ENCODE assay signal across 20 cellular contexts in genomic region chr21:45341779-45342178, GRCh38. TPM values are rescaled to one million over a fixed set of nuclear protein-coding genes. Genes with fewer than 3 reads are reported as not detected.
A peak's percentile ranks its signal among the peaks of the same experiment; 100 is the strongest.
DNase-seq lines count a peak whose midpoint lies in the region; ATAC-seq, FAIRE-seq and TF ChIP-seq lines count a peak whose summit lies in the region.
"Had no signal": no experiment of that assay in that cellular context is flagged by ENCODE, and none has a peak within 500 bp of the region (broad histone marks: within the 10 kb centered on the region; RNA-seq: fewer than 3 reads in every experiment).

No MANE protein-coding gene starts in this region.

- H3K9me3 Mint-ChIP-seq in activated T-helper 2 cell treated with anti-CD3 and anti-CD28 coated beads, Interferon-gamma antibody, Interleukin-2, Interleukin-4, amounts not matched to agents 10 μg/mL and 5 μg/mL and 100 μg/mL, durations not matched to agents 14 hours and 24 hours and 36 hours: no peaks in the 10 kb centered on the region
- H3K9me3 Mint-ChIP-seq: activated CD4-positive, alpha-beta T cell treated with anti-CD3 and anti-CD28 coated beads, Interleukin-2, amount 10 ng/mL, durations not matched to agents 7 days and 5 days had no signal

- no peaks in the 10 kb centered on the region for H3K9me3 ChIP-seq in pancreas
- H3K9me3 ChIP-seq: right lobe of liver, suprapubic skin had no signal

- no peak overlapping the region for H3K4me3 Mint-ChIP-seq in activated T-helper 2 cell treated with anti-CD3 and anti-CD28 coated beads, Interferon-gamma antibody, Interleukin-2, Interleukin-4, amounts not matched to agents 10 μg/mL and 5 μg/mL and 100 μg/mL, durations not matched to agents 14 hours and 24 hours and 36 hours (ENCODE audit: low read depth)
- H3K4me3 Mint-ChIP-seq: activated CD4-positive, alpha-beta T cell treated with anti-CD3 and anti-CD28 coated beads, Interleukin-2, amount 10 ng/mL, durations not matched to agents 7 days and 5 days; activated naive CD8-positive, alpha-beta T cell treated with anti-CD3 and anti-CD28 coated beads for 36 hours; mesothelial cell of epicardium had no signal

- H3K36me3 Mint-ChIP-seq in activated T-helper 2 cell treated with anti-CD3 and anti-CD28 coated beads, Interferon-gamma antibody, Interleukin-2, Interleukin-4, amounts not matched to agents 10 μg/mL and 5 μg/mL and 100 μg/mL, durations not matched to agents 14 hours and 24 hours and 36 hours (ENCODE audit: low read depth): no peaks in the 10 kb centered on the region
- H3K36me3 Mint-ChIP-seq: activated naive CD8-positive, alpha-beta T cell treated with anti-CD3 and anti-CD28 coated beads for 36 hours had no signal

- H3K4me1 Mint-ChIP-seq in activated T-helper 2 cell treated with anti-CD3 and anti-CD28 coated beads, Interferon-gamma antibody, Interleukin-2, Interleukin-4, amounts not matched to agents 10 μg/mL and 5 μg/mL and 100 μg/mL, durations not matched to agents 14 hours and 24 hours and 36 hours (ENCODE audit: low read depth): no peaks in the 10 kb centered on the region
- H3K4me1 Mint-ChIP-seq: activated CD4-positive, alpha-beta T cell treated with anti-CD3 and anti-CD28 coated beads, Interleukin-2, amount 10 ng/mL, durations not matched to agents 7 days and 5 days; activated naive CD8-positive, alpha-beta T cell treated with anti-CD3 and anti-CD28 coated beads for 36 hours had no signal

- H3K36me3 ChIP-seq in pancreas (no peaks in the 10 kb centered on the region), brain microvascular endothelial cell (replicated peaks) (no peaks in the 10 kb centered on the region)
- H3K36me3 ChIP-seq: right lobe of liver, suprapubic skin had no signal

- H3K27me3 ChIP-seq in pancreas: no peaks in the 10 kb centered on the region
- no peaks in the 10 kb centered on the region for H3K27me3 ChIP-seq in brain microvascular endothelial cell (replicated peaks)
- H3K27me3 ChIP-seq: right lobe of liver, suprapubic skin had no signal

- H3K27ac Mint-ChIP-seq in activated T-helper 2 cell treated with anti-CD3 and anti-CD28 coated beads, Interferon-gamma antibody, Interleukin-2, Interleukin-4, amounts not matched to agents 10 μg/mL and 5 μg/mL and 100 μg/mL, durations not matched to agents 14 hours and 24 hours and 36 hours: no peak overlapping the region
- H3K27ac Mint-ChIP-seq: activated CD4-positive, alpha-beta T cell treated with anti-CD3 and anti-CD28 coated beads, Interleukin-2, amount 10 ng/mL, durations not matched to agents 7 days and 5 days; activated naive CD8-positive, alpha-beta T cell treated with anti-CD3 and anti-CD28 coated beads for 36 hours; mesothelial cell of epicardium had no signal

- 12 to 14% methylated on average over 9 of the region's 9 CpGs for WGBS in pancreas, 2 donors

- no peak overlapping the region for H3K4me3 ChIP-seq in pancreas
- no peak overlapping the region for H3K4me3 ChIP-seq in brain microvascular endothelial cell (ENCODE audit: low read depth, low read length)
- H3K4me3 ChIP-seq: right lobe of liver, suprapubic skin had no signal

- FAIRE-seq in pancreas (lab: Jason Lieb, UNC): no peak
- FAIRE-seq: colon had no signal

- peaks cover 0 to 9% (median 4%) of the 10 kb centered on the region in 3 donors for H3K4me1 ChIP-seq in pancreas
- H3K4me1 ChIP-seq: right lobe of liver, suprapubic skin had no signal

- intact Hi-C loops in pancreas (cut with DNase I): no loop called here
- intact Hi-C loops in activated T-helper 2 cell treated with anti-CD3 and anti-CD28 coated beads, Interferon-gamma antibody, Interleukin-2, Interleukin-4, amounts not matched to agents 10 μg/mL and 5 μg/mL and 100 μg/mL, durations not matched to agents 14 hours and 24 hours and 36 hours (cut with micrococcal nuclease): no loop called here

- H3K27ac ChIP-seq in pancreas (peak overlapping the region in 3 of 4 donors; percentile 23 to 55 (median 50)), brain microvascular endothelial cell (no peak overlapping the region)
- H3K27ac ChIP-seq: HL-60, KMS-11, right lobe of liver, suprapubic skin had no signal

- ATAC-seq in pancreas (peak; percentile 21 to 66 (median 42)), GM18498 (IDR thresholded peaks at IDR 0.05; ENCODE audit: unreplicated experiment) (no peak)

- in situ Hi-C loops in brain microvascular endothelial cell (cut with HindIII; ENCODE audit: low pct_ligation_motif_present, low sequenced_read_pairs): no loop called here

- DNase-seq in NCI-H1105 (lab: John Stamatoyannopoulos, UW) (peak; percentile 17), NCI-H345 treated with DMSO at 0.1 percent for 48 hours (lab: John Stamatoyannopoulos, UW; ENCODE audit: unreplicated experiment) (peak; percentile 88), cerebellar cortex (ENCODE audit: low spot score) (peak; percentile 57), pancreas (no peak), brain microvascular endothelial cell (no peak)
- DNase-seq in activated T-helper 2 cell treated with anti-CD3 and anti-CD28 coated beads, Interferon-gamma antibody, Interleukin-2, Interleukin-4, amounts not matched to agents 10 μg/mL and 5 μg/mL and 100 μg/mL, durations not matched to agents 14 hours and 24 hours and 36 hours (ENCODE audit: low spot score): no peak
- DNase-seq: activated CD4-positive, alpha-beta T cell treated with anti-CD3 and anti-CD28 coated beads, Interleukin-2, amount 10 ng/mL, durations not matched to agents 7 days and 5 days; activated naive CD8-positive, alpha-beta T cell treated with anti-CD3 and anti-CD28 coated beads for 36 hours; activated T-cell treated with anti-CD3 and anti-CD28 coated beads for 4 hours; DMS 273 treated with DMSO at 0.1 percent for 48 hours; NCI-H187; right lobe of liver; SHP77; stimulated activated CD4-positive, alpha-beta T cell treated with anti-CD3 and anti-CD28 coated beads, Interleukin-2, amount 100 ng/mL, for 24 hours had no signal

- H3K27me3 Mint-ChIP-seq in activated T-helper 2 cell treated with anti-CD3 and anti-CD28 coated beads, Interferon-gamma antibody, Interleukin-2, Interleukin-4, amounts not matched to agents 10 μg/mL and 5 μg/mL and 100 μg/mL, durations not matched to agents 14 hours and 24 hours and 36 hours (ENCODE audit: low read depth): peaks cover 4% of the 10 kb centered on the region

- TF ChIP-seq CTCF in pancreas (IDR thresholded peaks at IDR 0.05): no peak
- no peak for TF ChIP-seq CTCF in brain microvascular endothelial cell (IDR thresholded peaks at IDR 0.05; ENCODE audit: low read depth, low read length, missing control alignments)

RNA-seq across cellular contexts. Expression of gene POFUT2, which starts 54.1 kb away (rescaled TPM):
- 10 to 100 TPM; 10.1 to 22.5 (median 13.5) TPM for total RNA-seq in pancreas
- polyA plus RNA-seq in pancreas: 10 to 100 TPM; 42.5 to 46.9 TPM
- 14.1 and 16.1 TPM in 2 replicates for total RNA-seq in activated T-helper 2 cell treated with anti-CD3 and anti-CD28 coated beads, Interferon-gamma antibody, Interleukin-2, Interleukin-4, amounts not matched to agents 10 μg/mL and 5 μg/mL and 100 μg/mL, durations not matched to agents 14 hours and 24 hours and 36 hours

Comparison
In these comparisons a context has a peak if more than half of its experiments do, and no peak if none do; other contexts are left out.
1. DNase-seq: peak in NCI-H1105 (single experiment), NCI-H345 treated with DMSO at 0.1 percent for 48 hours (single experiment) and cerebellar cortex (single experiment); none in pancreas (0 of 6), brain microvascular endothelial cell (single experiment) and activated T-helper 2 cell treated with anti-CD3 and anti-CD28 coated beads, Interferon-gamma antibody, Interleukin-2, Interleukin-4, amounts not matched to agents 10 μg/mL and 5 μg/mL and 100 μg/mL, durations not matched to agents 14 hours and 24 hours and 36 hours (single experiment).